In genomic region chr13:24716446-24716845, GRCh38 we compare ENCODE assay signal across 27 cellular contexts. TPM values are rescaled to one million over a fixed set of nuclear protein-coding genes. Genes with fewer than 3 reads are reported as not detected.
"Had no signal": no experiment of that assay in that cellular context is flagged by ENCODE, and none has a peak within 500 bp of the region (broad histone marks: within the 10 kb centered on the region; RNA-seq: fewer than 3 reads in every experiment).

No MANE protein-coding gene starts in this region.

- H3K4me3 Mint-ChIP-seq: naive thymus-derived CD8-positive, alpha-beta T cell had no signal

- H2AFZ ChIP-seq: hepatocyte had no signal

- H3K4me1 ChIP-seq: sigmoid colon, transverse colon had no signal

- H3K4me2 ChIP-seq: hepatocyte had no signal

- H3K79me2 ChIP-seq: hepatocyte had no signal

- H3K27ac ChIP-seq: coronary artery, hepatocyte, right atrium auricular region, sigmoid colon, skin epidermis, stomach, thoracic aorta, transverse colon had no signal

- H3K36me3 ChIP-seq: right atrium auricular region, sigmoid colon, stomach, thoracic aorta, transverse colon had no signal

- H3K36me3 Mint-ChIP-seq: naive thymus-derived CD8-positive, alpha-beta T cell had no signal

- ATAC-seq: left colon; left ventricle myocardium superior; naive thymus-derived CD8-positive, alpha-beta T cell had no signal

- H3K27me3 ChIP-seq: hepatocyte, right atrium auricular region, sigmoid colon, stomach had no signal

- H3K9me3 Mint-ChIP-seq: naive thymus-derived CD8-positive, alpha-beta T cell had no signal

- H3K9me3 ChIP-seq: right atrium auricular region, sigmoid colon, stomach, thoracic aorta, transverse colon had no signal

- H3K4me3 ChIP-seq: coronary artery, hepatocyte, lung, right atrium auricular region, sigmoid colon, skin epidermis, stomach, thoracic aorta, transverse colon had no signal

- FAIRE-seq: kidney had no signal

- DNase-seq: effector CD4-positive, alpha-beta T cell; foreskin melanocyte; kidney; left colon; left ventricle myocardium superior; mesenchymal stem cell; naive thymus-derived CD8-positive, alpha-beta T cell; sigmoid colon; stimulated activated CD4-positive, alpha-beta T cell treated with anti-CD3 and anti-CD28 coated beads, Interleukin-12 subunit alpha, Interleukin-12 subunit beta, amount 100 ng/mL, for 4 hours; stimulated activated naive CD4-positive, alpha-beta T cell; stomach; substantia nigra; transverse colon had no signal

RNA-seq across cellular contexts. Expression of gene ATP12A, which starts 36.2 kb away (rescaled TPM):
- total RNA-seq: chondrocyte; dermis microvascular lymphatic vessel endothelial cell; left ventricle myocardium superior; mononuclear cell; naive thymus-derived CD8-positive, alpha-beta T cell; osteocyte; pulmonary artery endothelial cell; right atrium auricular region; sigmoid colon; stomach had no signal
- polyA plus RNA-seq: naive thymus-derived CD8-positive, alpha-beta T cell; neural cell; sigmoid colon had no signal

RNA-seq across cellular contexts. Expression of gene RNF17, which starts 47.5 kb away (rescaled TPM):
- total RNA-seq: chondrocyte; dermis microvascular lymphatic vessel endothelial cell; hepatocyte; kidney; left ventricle myocardium superior; mononuclear cell; naive thymus-derived CD8-positive, alpha-beta T cell; osteocyte; pulmonary artery endothelial cell; right atrium auricular region; thoracic aorta; transverse colon; ureter had no signal
- polyA plus RNA-seq: esophagus, hepatocyte, neural cell had no signal
